Comparison of ENCODE assay signal across 9 cellular contexts in genomic region chr3:134846943-134847342, GRCh38. TPM values are rescaled to one million over a fixed set of nuclear protein-coding genes. Genes with fewer than 3 reads are reported as not detected.
DNase-seq lines count a peak whose midpoint lies in the region; ATAC-seq and TF ChIP-seq lines count a peak whose summit lies in the region.
"Had no signal": no experiment of that assay in that cellular context is flagged by ENCODE, and none has a peak within 500 bp of the region (broad histone marks: within the 10 kb centered on the region; RNA-seq: fewer than 3 reads in every experiment).

No MANE protein-coding gene starts in this region.

- POLR2A ChIA-PET in naive thymus-derived CD8-positive, alpha-beta T cell (lab: Charles Lee) = no interaction called here

- H3K4me1 Mint-ChIP-seq in HFFc6 (ENCODE audit: low read depth) = peaks cover 22% of the 10 kb centered on the region
- H3K4me1 Mint-ChIP-seq in stimulated activated effector memory CD8-positive, alpha-beta T cell treated with anti-CD3 and anti-CD28 coated beads, Interleukin-12 subunit alpha, Interleukin-12 subunit beta, amount 100 ng/mL, for 72 hours = no peaks in the 10 kb centered on the region
- no peaks in the 10 kb centered on the region for H3K4me1 Mint-ChIP-seq in naive thymus-derived CD8-positive, alpha-beta T cell
- H3K4me1 Mint-ChIP-seq in activated T-cell treated with anti-CD3 and anti-CD28 coated beads, Interleukin-2, amount 50 U/mL, for 4 hours (ENCODE audit: low read depth) = no peaks in the 10 kb centered on the region

- TF ChIP-seq CTCF in HFFc6 (IDR thresholded peaks at IDR 0.05) = no peak
- TF ChIP-seq CTCF in astrocyte of the spinal cord (IDR thresholded peaks at IDR 0.05; ENCODE audit: low read depth, low read length) = no peak
- TF ChIP-seq CTCF in kidney epithelial cell (IDR thresholded peaks at IDR 0.05; ENCODE audit: insufficient read depth, low read length, poor library complexity, severe bottlenecking) = no peak

- H3K27me3 ChIP-seq in kidney epithelial cell (ENCODE audit: control insufficient read depth, insufficient read depth, low read length) = no peaks in the 10 kb centered on the region

- no peaks in the 10 kb centered on the region for H3K36me3 ChIP-seq in kidney epithelial cell (ENCODE audit: control insufficient read depth, insufficient read depth, low read length)

- peak; percentile 96 for DNase-seq in ACHN
- DNase-seq in HFFc6 = peak; percentile 79
- peak; percentile 83 for DNase-seq in astrocyte of the spinal cord (ENCODE audit: low read depth, low spot score)
- DNase-seq in kidney epithelial cell (ENCODE audit: low read depth) = peak; percentile 96
- no peak for DNase-seq in stimulated activated effector memory CD8-positive, alpha-beta T cell treated with anti-CD3 and anti-CD28 coated beads, Interleukin-12 subunit alpha, Interleukin-12 subunit beta, amount 100 ng/mL, for 72 hours (ENCODE audit: low spot score in 2 of 2)
- no peak for DNase-seq in naive thymus-derived CD8-positive, alpha-beta T cell
- DNase-seq in NCI-H128 (lab: John Stamatoyannopoulos, UW; ENCODE audit: unreplicated experiment) = no peak
- no peak for DNase-seq in activated T-cell treated with anti-CD3 and anti-CD28 coated beads, Interleukin-2, amount 50 U/mL, for 4 hours

- in situ Hi-C loops in ACHN (cut with HindIII; ENCODE audit: low pct_ligation_motif_present, low pct_unique_long_range_greater_than_20kb, low sequenced_read_pairs) (no loop called here), astrocyte of the spinal cord (cut with HindIII; ENCODE audit: low sequenced_read_pairs) (no loop called here)

- H3K9me3 Mint-ChIP-seq in HFFc6 = no peaks in the 10 kb centered on the region; the same call in 1 of the 2 replicates
- H3K9me3 Mint-ChIP-seq in stimulated activated effector memory CD8-positive, alpha-beta T cell treated with anti-CD3 and anti-CD28 coated beads, Interleukin-12 subunit alpha, Interleukin-12 subunit beta, amount 100 ng/mL, for 72 hours = peaks cover 8% of the 10 kb centered on the region
- peaks cover 6 to 32% (median 19%) of the 10 kb centered on the region in 9 donors for H3K9me3 Mint-ChIP-seq in naive thymus-derived CD8-positive, alpha-beta T cell
- H3K9me3 Mint-ChIP-seq in activated T-cell treated with anti-CD3 and anti-CD28 coated beads, Interleukin-2, amount 50 U/mL, for 4 hours = peaks cover 19% of the 10 kb centered on the region

- no peak overlapping the region for H3K4me3 ChIP-seq in astrocyte of the spinal cord (ENCODE audit: low read depth, low read length)
- H3K4me3 ChIP-seq in kidney epithelial cell (ENCODE audit: low read depth, low read length) = no peak overlapping the region

- no peaks in the 10 kb centered on the region for H3K36me3 Mint-ChIP-seq in HFFc6 (ENCODE audit: low read depth)
- no peaks in the 10 kb centered on the region for H3K36me3 Mint-ChIP-seq in stimulated activated effector memory CD8-positive, alpha-beta T cell treated with anti-CD3 and anti-CD28 coated beads, Interleukin-12 subunit alpha, Interleukin-12 subunit beta, amount 100 ng/mL, for 72 hours
- H3K36me3 Mint-ChIP-seq in naive thymus-derived CD8-positive, alpha-beta T cell = peaks cover 0 to 7% (median 0%) of the 10 kb centered on the region in 3 donors
- H3K36me3 Mint-ChIP-seq in activated T-cell treated with anti-CD3 and anti-CD28 coated beads, Interleukin-2, amount 50 U/mL, for 4 hours (ENCODE audit: insufficient read depth) = no peaks in the 10 kb centered on the region

- H3K27me3 Mint-ChIP-seq in HFFc6 (ENCODE audit: insufficient read depth) = peaks cover 1% of the 10 kb centered on the region
- peaks cover 0 to 4% (median 0%) of the 10 kb centered on the region in 5 donors for H3K27me3 Mint-ChIP-seq in naive thymus-derived CD8-positive, alpha-beta T cell
- peaks cover 2% of the 10 kb centered on the region for H3K27me3 Mint-ChIP-seq in activated T-cell treated with anti-CD3 and anti-CD28 coated beads, Interleukin-2, amount 50 U/mL, for 4 hours (ENCODE audit: low read depth)

- peak overlapping the region; percentile 64 for H3K27ac Mint-ChIP-seq in HFFc6
- no peak overlapping the region for H3K27ac Mint-ChIP-seq in stimulated activated effector memory CD8-positive, alpha-beta T cell treated with anti-CD3 and anti-CD28 coated beads, Interleukin-12 subunit alpha, Interleukin-12 subunit beta, amount 100 ng/mL, for 72 hours
- H3K27ac Mint-ChIP-seq in naive thymus-derived CD8-positive, alpha-beta T cell = no peak overlapping the region

- peak overlapping the region; percentile 61 for H3K4me3 Mint-ChIP-seq in HFFc6
- H3K4me3 Mint-ChIP-seq in stimulated activated effector memory CD8-positive, alpha-beta T cell treated with anti-CD3 and anti-CD28 coated beads, Interleukin-12 subunit alpha, Interleukin-12 subunit beta, amount 100 ng/mL, for 72 hours = no peak overlapping the region
- no peak overlapping the region for H3K4me3 Mint-ChIP-seq in naive thymus-derived CD8-positive, alpha-beta T cell
- H3K4me3 Mint-ChIP-seq in activated T-cell treated with anti-CD3 and anti-CD28 coated beads, Interleukin-2, amount 50 U/mL, for 4 hours = no peak overlapping the region

- ATAC-seq in stimulated activated effector memory CD8-positive, alpha-beta T cell treated with anti-CD3 and anti-CD28 coated beads, Interleukin-12 subunit alpha, Interleukin-12 subunit beta, amount 100 ng/mL, for 72 hours = no peak
- ATAC-seq in naive thymus-derived CD8-positive, alpha-beta T cell = no peak
- no peak for ATAC-seq in activated T-cell treated with anti-CD3 and anti-CD28 coated beads, Interleukin-2, amount 50 U/mL, for 4 hours

RNA-seq across cellular contexts. Expression of gene EPHB1, which starts 51.9 kb away (rescaled TPM):
- 1 to 10 TPM in 5 of 6 experiments, under 1 TPM in 1; 0.88 to 2.6 (median 1.0) TPM for total RNA-seq in HFFc6 (2021; fragmentation: NEBNext Ultra II Directional; extraction: Animal tissue kit (Norgen Biotek cat#: 25700))
- 10.8 and 13.3 TPM in 2 replicates for total RNA-seq in kidney epithelial cell
- total RNA-seq in naive thymus-derived CD8-positive, alpha-beta T cell = not detected
- polyA plus RNA-seq in naive thymus-derived CD8-positive, alpha-beta T cell = not detected
- total RNA-seq in activated T-cell treated with anti-CD3 and anti-CD28 coated beads, Interleukin-2, amount 50 U/mL, for 4 hours = under 1 TPM; 0.50 to 0.71 (median 0.68) TPM
- total RNA-seq: HT-29 had no signal

Comparison
In these comparisons a context has a peak if more than half of its experiments do, and no peak if none do; other contexts are left out.
1. DNase-seq: peak in ACHN (single experiment), HFFc6 (single experiment), astrocyte of the spinal cord (single experiment) and kidney epithelial cell (single experiment); none in stimulated activated effector memory CD8-positive, alpha-beta T cell treated with anti-CD3 and anti-CD28 coated beads, Interleukin-12 subunit alpha, Interleukin-12 subunit beta, amount 100 ng/mL, for 72 hours (0 of 2), naive thymus-derived CD8-positive, alpha-beta T cell (0 of 10), NCI-H128 (single experiment) and activated T-cell treated with anti-CD3 and anti-CD28 coated beads, Interleukin-2, amount 50 U/mL, for 4 hours (single experiment).